1 cellular context compared by ENCODE assay signal in the genomic region with DNA sequence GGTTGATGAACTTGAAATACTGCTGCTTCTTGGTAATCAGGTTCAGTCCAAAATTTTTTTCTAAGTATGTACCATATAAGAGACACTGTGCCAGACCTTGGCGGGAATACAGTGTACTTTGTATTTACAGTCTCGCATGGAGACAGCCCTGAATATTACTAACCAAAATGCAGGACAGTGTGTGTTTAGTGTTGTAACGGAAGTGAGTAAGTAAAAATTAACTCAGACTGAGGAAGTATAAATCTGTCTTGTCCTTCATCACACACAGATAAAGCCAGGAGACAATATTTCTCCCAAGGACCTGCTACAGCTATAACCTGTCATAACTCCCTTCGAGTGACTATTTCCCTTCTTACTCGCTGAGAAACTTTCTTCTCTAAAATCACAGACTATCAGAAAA.
TF ChIP-seq lines count a peak whose summit lies in the region.

No MANE protein-coding gene starts in this region.

TF ChIP-seq in HepG2, 621 proteins besides CTCF, POLR2A, EP300 and RAD21 (continued from another document and continues in another):
- TF ChIP-seq, protein P1, sequence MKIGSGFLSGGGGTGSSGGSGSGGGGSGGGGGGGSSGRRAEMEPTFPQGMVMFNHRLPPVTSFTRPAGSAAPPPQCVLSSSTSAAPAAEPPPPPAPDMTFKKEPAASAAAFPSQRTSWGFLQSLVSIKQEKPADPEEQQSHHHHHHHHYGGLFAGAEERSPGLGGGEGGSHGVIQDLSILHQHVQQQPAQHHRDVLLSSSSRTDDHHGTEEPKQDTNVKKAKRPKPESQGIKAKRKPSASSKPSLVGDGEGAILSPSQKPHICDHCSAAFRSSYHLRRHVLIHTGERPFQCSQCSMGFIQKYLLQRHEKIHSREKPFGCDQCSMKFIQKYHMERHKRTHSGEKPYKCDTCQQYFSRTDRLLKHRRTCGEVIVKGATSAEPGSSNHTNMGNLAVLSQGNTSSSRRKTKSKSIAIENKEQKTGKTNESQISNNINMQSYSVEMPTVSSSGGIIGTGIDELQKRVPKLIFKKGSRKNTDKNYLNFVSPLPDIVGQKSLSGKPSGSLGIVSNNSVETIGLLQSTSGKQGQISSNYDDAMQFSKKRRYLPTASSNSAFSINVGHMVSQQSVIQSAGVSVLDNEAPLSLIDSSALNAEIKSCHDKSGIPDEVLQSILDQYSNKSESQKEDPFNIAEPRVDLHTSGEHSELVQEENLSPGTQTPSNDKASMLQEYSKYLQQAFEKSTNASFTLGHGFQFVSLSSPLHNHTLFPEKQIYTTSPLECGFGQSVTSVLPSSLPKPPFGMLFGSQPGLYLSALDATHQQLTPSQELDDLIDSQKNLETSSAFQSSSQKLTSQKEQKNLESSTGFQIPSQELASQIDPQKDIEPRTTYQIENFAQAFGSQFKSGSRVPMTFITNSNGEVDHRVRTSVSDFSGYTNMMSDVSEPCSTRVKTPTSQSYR (CRISPR knock-in tag; IDR thresholded peaks at IDR 0.05; ENCODE audit: borderline replicate concordance): no peak
- TF ChIP-seq BRD4 (CRISPR knock-in tag; IDR thresholded peaks at IDR 0.05) (no peak), ZNF251 (CRISPR knock-in tag; IDR thresholded peaks at IDR 0.05) (no peak), IKZF4 (CRISPR knock-in tag; IDR thresholded peaks at IDR 0.05; ENCODE audit: borderline replicate concordance, low read depth, not compliant biosample characterization) (no peak), NFATC3 (CRISPR knock-in tag; IDR thresholded peaks at IDR 0.05) (no peak), SMAD3 (CRISPR knock-in tag; IDR thresholded peaks at IDR 0.05) (peak; percentile 66; the same call in 1 of the 2 replicates), SYNCRIP (IDR thresholded peaks at IDR 0.05; ENCODE audit: insufficient read depth, low read depth, low read length) (no peak), HMG20B (CRISPR knock-in tag; conservative IDR thresholded peaks at IDR 0.05) (no peak), CBX5 (CRISPR knock-in tag; IDR thresholded peaks at IDR 0.05; ENCODE audit: borderline replicate concordance) (no peak), ZFX (CRISPR knock-in tag; IDR thresholded peaks at IDR 0.05; ENCODE audit: low read depth) (no peak), ZNF232 (CRISPR knock-in tag; IDR thresholded peaks at IDR 0.05; ENCODE audit: borderline replicate concordance) (no peak), TBL1XR1 (IDR thresholded peaks at IDR 0.05; ENCODE audit: borderline replicate concordance, low read length, partially characterized antibody) (peak; percentile 31), FOXK1 (CRISPR knock-in tag; IDR thresholded peaks at IDR 0.05; ENCODE audit: borderline replicate concordance, low read depth) (peak; percentile 53; the same call in 1 of the 2 replicates), CREM (IDR thresholded peaks at IDR 0.05) (0 out of 2 replicates have a peak, but pooled peaks have one; percentile 34), CREM (CRISPR knock-in tag; IDR thresholded peaks at IDR 0.05) (no peak), SATB2 (CRISPR knock-in tag; IDR thresholded peaks at IDR 0.05) (no peak), ZNF660 (CRISPR knock-in tag; IDR thresholded peaks at IDR 0.05; ENCODE audit: borderline replicate concordance, low read depth) (no peak), MTF1 (CRISPR knock-in tag; IDR thresholded peaks at IDR 0.05) (no peak), TEAD2 (CRISPR knock-in tag; IDR thresholded peaks at IDR 0.05) (no peak), ZIK1 (CRISPR knock-in tag; IDR thresholded peaks at IDR 0.05; ENCODE audit: borderline replicate concordance, low read depth) (no peak), SNAPC2 (CRISPR knock-in tag; IDR thresholded peaks at IDR 0.05) (no peak), ZNF235 (CRISPR knock-in tag; IDR thresholded peaks at IDR 0.05; ENCODE audit: borderline replicate concordance) (no peak), JUND (CRISPR knock-in tag; IDR thresholded peaks at IDR 0.05) (no peak), ASH2L (IDR thresholded peaks at IDR 0.05; ENCODE audit: insufficient read length, low read depth, low read length) (no peak), ZNF766 (CRISPR knock-in tag; IDR thresholded peaks at IDR 0.05; ENCODE audit: borderline replicate concordance) (no peak), TEAD3 (CRISPR knock-in tag; optimal IDR thresholded peaks at IDR 0.05; ENCODE audit: borderline replicate concordance) (no peak), ZNF224 (CRISPR knock-in tag; IDR thresholded peaks at IDR 0.05) (no peak), FOXO1 (CRISPR knock-in tag; IDR thresholded peaks at IDR 0.05) (peak; percentile 31; the same call in 1 of the 2 replicates), REPIN1 (CRISPR knock-in tag; IDR thresholded peaks at IDR 0.05; ENCODE audit: borderline replicate concordance, low read depth) (no peak), SP4 (CRISPR knock-in tag; IDR thresholded peaks at IDR 0.05) (no peak), SRSF1 (optimal IDR thresholded peaks at IDR 0.05; ENCODE audit: low read depth, low read length) (no peak), TAF15 (IDR thresholded peaks at IDR 0.05; ENCODE audit: low read depth, low read length, poor library complexity, severe bottlenecking) (no peak), JARID2 (CRISPR knock-in tag; IDR thresholded peaks at IDR 0.05; ENCODE audit: insufficient replicate concordance) (no peak), SIN3B (IDR thresholded peaks at IDR 0.05; ENCODE audit: low read length) (no peak), TBX2 (CRISPR knock-in tag; IDR thresholded peaks at IDR 0.05; ENCODE audit: borderline replicate concordance) (peak; percentile 50; the same call in 1 of the 2 replicates), FOXK2 (IDR thresholded peaks at IDR 0.05) (no peak), ZEB1 (IDR thresholded peaks at IDR 0.05; ENCODE audit: insufficient replicate concordance, low read depth) (no peak), STAG1 (CRISPR knock-in tag; IDR thresholded peaks at IDR 0.05) (no peak), NCOA1 (CRISPR knock-in tag; IDR thresholded peaks at IDR 0.05) (no peak), NCOR1 (IDR thresholded peaks at IDR 0.05; ENCODE audit: borderline replicate concordance, low read length) (no peak)
- TF ChIP-seq, protein P2, sequence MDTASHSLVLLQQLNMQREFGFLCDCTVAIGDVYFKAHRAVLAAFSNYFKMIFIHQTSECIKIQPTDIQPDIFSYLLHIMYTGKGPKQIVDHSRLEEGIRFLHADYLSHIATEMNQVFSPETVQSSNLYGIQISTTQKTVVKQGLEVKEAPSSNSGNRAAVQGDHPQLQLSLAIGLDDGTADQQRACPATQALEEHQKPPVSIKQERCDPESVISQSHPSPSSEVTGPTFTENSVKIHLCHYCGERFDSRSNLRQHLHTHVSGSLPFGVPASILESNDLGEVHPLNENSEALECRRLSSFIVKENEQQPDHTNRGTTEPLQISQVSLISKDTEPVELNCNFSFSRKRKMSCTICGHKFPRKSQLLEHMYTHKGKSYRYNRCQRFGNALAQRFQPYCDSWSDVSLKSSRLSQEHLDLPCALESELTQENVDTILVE (CRISPR knock-in tag; IDR thresholded peaks at IDR 0.05): no peak
- TF ChIP-seq, protein P3, sequence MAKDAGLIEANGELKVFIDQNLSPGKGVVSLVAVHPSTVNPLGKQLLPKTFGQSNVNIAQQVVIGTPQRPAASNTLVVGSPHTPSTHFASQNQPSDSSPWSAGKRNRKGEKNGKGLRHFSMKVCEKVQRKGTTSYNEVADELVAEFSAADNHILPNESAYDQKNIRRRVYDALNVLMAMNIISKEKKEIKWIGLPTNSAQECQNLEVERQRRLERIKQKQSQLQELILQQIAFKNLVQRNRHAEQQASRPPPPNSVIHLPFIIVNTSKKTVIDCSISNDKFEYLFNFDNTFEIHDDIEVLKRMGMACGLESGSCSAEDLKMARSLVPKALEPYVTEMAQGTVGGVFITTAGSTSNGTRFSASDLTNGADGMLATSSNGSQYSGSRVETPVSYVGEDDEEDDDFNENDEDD (CRISPR knock-in tag; IDR thresholded peaks at IDR 0.05; ENCODE audit: borderline replicate concordance): peak; percentile 63; the same call in 1 of the 2 replicates
- TF ChIP-seq, protein P4, sequence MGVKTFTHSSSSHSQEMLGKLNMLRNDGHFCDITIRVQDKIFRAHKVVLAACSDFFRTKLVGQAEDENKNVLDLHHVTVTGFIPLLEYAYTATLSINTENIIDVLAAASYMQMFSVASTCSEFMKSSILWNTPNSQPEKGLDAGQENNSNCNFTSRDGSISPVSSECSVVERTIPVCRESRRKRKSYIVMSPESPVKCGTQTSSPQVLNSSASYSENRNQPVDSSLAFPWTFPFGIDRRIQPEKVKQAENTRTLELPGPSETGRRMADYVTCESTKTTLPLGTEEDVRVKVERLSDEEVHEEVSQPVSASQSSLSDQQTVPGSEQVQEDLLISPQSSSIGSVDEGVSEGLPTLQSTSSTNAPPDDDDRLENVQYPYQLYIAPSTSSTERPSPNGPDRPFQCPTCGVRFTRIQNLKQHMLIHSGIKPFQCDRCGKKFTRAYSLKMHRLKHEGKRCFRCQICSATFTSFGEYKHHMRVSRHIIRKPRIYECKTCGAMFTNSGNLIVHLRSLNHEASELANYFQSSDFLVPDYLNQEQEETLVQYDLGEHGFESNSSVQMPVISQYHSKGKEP (CRISPR knock-in tag; IDR thresholded peaks at IDR 0.05): no peak
- TF ChIP-seq, protein P5, sequence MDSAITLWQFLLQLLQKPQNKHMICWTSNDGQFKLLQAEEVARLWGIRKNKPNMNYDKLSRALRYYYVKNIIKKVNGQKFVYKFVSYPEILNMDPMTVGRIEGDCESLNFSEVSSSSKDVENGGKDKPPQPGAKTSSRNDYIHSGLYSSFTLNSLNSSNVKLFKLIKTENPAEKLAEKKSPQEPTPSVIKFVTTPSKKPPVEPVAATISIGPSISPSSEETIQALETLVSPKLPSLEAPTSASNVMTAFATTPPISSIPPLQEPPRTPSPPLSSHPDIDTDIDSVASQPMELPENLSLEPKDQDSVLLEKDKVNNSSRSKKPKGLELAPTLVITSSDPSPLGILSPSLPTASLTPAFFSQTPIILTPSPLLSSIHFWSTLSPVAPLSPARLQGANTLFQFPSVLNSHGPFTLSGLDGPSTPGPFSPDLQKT (CRISPR knock-in tag; IDR thresholded peaks at IDR 0.05; ENCODE audit: borderline replicate concordance): no peak
- TF ChIP-seq, protein P6, sequence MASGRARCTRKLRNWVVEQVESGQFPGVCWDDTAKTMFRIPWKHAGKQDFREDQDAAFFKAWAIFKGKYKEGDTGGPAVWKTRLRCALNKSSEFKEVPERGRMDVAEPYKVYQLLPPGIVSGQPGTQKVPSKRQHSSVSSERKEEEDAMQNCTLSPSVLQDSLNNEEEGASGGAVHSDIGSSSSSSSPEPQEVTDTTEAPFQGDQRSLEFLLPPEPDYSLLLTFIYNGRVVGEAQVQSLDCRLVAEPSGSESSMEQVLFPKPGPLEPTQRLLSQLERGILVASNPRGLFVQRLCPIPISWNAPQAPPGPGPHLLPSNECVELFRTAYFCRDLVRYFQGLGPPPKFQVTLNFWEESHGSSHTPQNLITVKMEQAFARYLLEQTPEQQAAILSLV (CRISPR knock-in tag; IDR thresholded peaks at IDR 0.05; ENCODE audit: borderline replicate concordance): no peak
- TF ChIP-seq, protein P7, sequence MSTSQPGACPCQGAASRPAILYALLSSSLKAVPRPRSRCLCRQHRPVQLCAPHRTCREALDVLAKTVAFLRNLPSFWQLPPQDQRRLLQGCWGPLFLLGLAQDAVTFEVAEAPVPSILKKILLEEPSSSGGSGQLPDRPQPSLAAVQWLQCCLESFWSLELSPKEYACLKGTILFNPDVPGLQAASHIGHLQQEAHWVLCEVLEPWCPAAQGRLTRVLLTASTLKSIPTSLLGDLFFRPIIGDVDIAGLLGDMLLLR (CRISPR knock-in tag; IDR thresholded peaks at IDR 0.05): no peak
- TF ChIP-seq, protein P8, sequence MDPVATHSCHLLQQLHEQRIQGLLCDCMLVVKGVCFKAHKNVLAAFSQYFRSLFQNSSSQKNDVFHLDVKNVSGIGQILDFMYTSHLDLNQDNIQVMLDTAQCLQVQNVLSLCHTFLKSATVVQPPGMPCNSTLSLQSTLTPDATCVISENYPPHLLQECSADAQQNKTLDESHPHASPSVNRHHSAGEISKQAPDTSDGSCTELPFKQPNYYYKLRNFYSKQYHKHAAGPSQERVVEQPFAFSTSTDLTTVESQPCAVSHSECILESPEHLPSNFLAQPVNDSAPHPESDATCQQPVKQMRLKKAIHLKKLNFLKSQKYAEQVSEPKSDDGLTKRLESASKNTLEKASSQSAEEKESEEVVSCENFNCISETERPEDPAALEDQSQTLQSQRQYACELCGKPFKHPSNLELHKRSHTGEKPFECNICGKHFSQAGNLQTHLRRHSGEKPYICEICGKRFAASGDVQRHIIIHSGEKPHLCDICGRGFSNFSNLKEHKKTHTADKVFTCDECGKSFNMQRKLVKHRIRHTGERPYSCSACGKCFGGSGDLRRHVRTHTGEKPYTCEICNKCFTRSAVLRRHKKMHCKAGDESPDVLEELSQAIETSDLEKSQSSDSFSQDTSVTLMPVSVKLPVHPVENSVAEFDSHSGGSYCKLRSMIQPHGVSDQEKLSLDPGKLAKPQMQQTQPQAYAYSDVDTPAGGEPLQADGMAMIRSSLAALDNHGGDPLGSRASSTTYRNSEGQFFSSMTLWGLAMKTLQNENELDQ (CRISPR knock-in tag; IDR thresholded peaks at IDR 0.05; ENCODE audit: borderline replicate concordance): no peak
- TF ChIP-seq, protein P9, sequence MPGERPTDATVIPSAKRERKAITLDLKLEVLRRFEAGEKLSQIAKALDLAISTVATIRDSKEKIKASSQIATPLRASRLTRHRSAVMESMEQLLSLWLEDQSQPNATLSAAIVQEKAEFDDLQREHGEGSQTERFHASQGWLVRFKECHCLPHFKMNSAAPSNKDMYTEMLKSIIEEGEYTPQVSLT (CRISPR knock-in tag; IDR thresholded peaks at IDR 0.05; ENCODE audit: borderline replicate concordance, low read depth): no peak
- TF ChIP-seq, protein P10, sequence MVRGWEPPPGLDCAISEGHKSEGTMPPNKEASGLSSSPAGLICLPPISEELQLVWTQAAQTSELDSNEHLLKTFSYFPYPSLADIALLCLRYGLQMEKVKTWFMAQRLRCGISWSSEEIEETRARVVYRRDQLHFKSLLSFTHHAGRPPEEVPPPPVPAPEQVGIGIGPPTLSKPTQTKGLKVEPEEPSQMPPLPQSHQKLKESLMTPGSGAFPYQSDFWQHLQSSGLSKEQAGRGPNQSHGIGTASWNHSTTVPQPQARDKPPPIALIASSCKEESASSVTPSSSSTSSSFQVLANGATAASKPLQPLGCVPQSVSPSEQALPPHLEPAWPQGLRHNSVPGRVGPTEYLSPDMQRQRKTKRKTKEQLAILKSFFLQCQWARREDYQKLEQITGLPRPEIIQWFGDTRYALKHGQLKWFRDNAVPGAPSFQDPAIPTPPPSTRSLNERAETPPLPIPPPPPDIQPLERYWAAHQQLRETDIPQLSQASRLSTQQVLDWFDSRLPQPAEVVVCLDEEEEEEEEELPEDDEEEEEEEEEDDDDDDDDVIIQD (CRISPR knock-in tag; IDR thresholded peaks at IDR 0.05; ENCODE audit: low read depth): peak; percentile 72
- TF ChIP-seq, protein P11, sequence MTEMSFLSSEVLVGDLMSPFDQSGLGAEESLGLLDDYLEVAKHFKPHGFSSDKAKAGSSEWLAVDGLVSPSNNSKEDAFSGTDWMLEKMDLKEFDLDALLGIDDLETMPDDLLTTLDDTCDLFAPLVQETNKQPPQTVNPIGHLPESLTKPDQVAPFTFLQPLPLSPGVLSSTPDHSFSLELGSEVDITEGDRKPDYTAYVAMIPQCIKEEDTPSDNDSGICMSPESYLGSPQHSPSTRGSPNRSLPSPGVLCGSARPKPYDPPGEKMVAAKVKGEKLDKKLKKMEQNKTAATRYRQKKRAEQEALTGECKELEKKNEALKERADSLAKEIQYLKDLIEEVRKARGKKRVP (CRISPR knock-in tag; IDR thresholded peaks at IDR 0.05): no peak
- TF ChIP-seq, protein P12, sequence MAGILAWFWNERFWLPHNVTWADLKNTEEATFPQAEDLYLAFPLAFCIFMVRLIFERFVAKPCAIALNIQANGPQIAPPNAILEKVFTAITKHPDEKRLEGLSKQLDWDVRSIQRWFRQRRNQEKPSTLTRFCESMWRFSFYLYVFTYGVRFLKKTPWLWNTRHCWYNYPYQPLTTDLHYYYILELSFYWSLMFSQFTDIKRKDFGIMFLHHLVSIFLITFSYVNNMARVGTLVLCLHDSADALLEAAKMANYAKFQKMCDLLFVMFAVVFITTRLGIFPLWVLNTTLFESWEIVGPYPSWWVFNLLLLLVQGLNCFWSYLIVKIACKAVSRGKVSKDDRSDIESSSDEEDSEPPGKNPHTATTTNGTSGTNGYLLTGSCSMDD (CRISPR knock-in tag; IDR thresholded peaks at IDR 0.05): no peak
